ENCODE assay signal across 9 cellular contexts in genomic region chr1:209755926-209756607, GRCh38. TPM values are rescaled to one million over a fixed set of nuclear protein-coding genes. Genes with fewer than 3 reads are reported as not detected.
DNase-seq lines count a peak whose midpoint lies in the region; ATAC-seq and FAIRE-seq lines count a peak whose summit lies in the region.
"Had no signal": no experiment of that assay in that cellular context is flagged by ENCODE, and none has a peak within 500 bp of the region (broad histone marks: within the 10 kb centered on the region; RNA-seq: fewer than 3 reads in every experiment).

A gene with protein sequence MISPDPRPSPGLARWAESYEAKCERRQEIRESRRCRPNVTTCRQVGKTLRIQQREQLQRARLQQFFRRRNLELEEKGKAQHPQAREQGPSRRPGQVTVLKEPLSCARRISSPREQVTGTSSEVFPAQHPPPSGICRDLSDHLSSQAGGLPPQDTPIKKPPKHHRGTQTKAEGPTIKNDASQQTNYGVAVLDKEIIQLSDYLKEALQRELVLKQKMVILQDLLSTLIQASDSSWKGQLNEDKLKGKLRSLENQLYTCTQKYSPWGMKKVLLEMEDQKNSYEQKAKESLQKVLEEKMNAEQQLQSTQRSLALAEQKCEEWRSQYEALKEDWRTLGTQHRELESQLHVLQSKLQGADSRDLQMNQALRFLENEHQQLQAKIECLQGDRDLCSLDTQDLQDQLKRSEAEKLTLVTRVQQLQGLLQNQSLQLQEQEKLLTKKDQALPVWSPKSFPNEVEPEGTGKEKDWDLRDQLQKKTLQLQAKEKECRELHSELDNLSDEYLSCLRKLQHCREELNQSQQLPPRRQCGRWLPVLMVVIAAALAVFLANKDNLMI (plus strand): TSS chr1:209756053. CDS start chr1:209760040, 3,987 bp downstream.

- H3K27me3 Mint-ChIP-seq in activated naive CD8-positive, alpha-beta T cell, result no peaks in the 10 kb centered on the region

- peaks cover 11% of the 10 kb centered on the region for H3K36me3 Mint-ChIP-seq in activated naive CD8-positive, alpha-beta T cell

- H3K27ac Mint-ChIP-seq in activated naive CD8-positive, alpha-beta T cell, result peak within 1 kb of the TSS; percentile 100

- peak within 1 kb of the TSS; percentile 99 for H3K4me3 Mint-ChIP-seq in activated naive CD8-positive, alpha-beta T cell

- FAIRE-seq in urothelium cell line (lab: Jason Lieb, UNC), result no peak

- peak; percentile 40 to 94 (median 64) for DNase-seq in T-helper 1 cell
- DNase-seq in stimulated activated CD4-positive, alpha-beta T cell treated with anti-CD3 and anti-CD28 coated beads, Interleukin-12 subunit alpha, Interleukin-12 subunit beta, amount 100 ng/mL, for 24 hours (ENCODE audit: low read depth in 2 of 2), result peak; percentile 61 to 72
- DNase-seq in urothelium cell line (ENCODE audit: low spot score), result no peak
- no peak for DNase-seq in H4 (ENCODE audit: low spot score)
- DNase-seq in NCI-H446 (lab: John Stamatoyannopoulos, UW), result no peak

- H3K9me3 Mint-ChIP-seq in activated naive CD8-positive, alpha-beta T cell (ENCODE audit: low read depth), result no peaks in the 10 kb centered on the region

- H3K4me1 Mint-ChIP-seq in activated naive CD8-positive, alpha-beta T cell (ENCODE audit: low read depth), result peaks cover 76% of the 10 kb centered on the region

- ATAC-seq in GM18868 (IDR thresholded peaks at IDR 0.05; ENCODE audit: unreplicated experiment), result peak; percentile 78
- ATAC-seq in HG03025 (IDR thresholded peaks at IDR 0.05; ENCODE audit: low FRiP score, unreplicated experiment), result peak; percentile 75
- ATAC-seq: Panc1 had no signal

RNA-seq across cellular contexts. Expression of the gene that starts here (rescaled TPM):
- total RNA-seq in H4 (2014; rRNA removed; shearing (Covaris generic)), result not detected in 2 replicates

Comparison
In these comparisons a context has a peak if more than half of its experiments do, and no peak if none do; other contexts are left out.
1. DNase-seq: peak in T-helper 1 cell (5 of 5) and stimulated activated CD4-positive, alpha-beta T cell treated with anti-CD3 and anti-CD28 coated beads, Interleukin-12 subunit alpha, Interleukin-12 subunit beta, amount 100 ng/mL, for 24 hours (2 of 2); none in urothelium cell line (single experiment), H4 (single experiment) and NCI-H446 (0 of 2).